Comparison of ENCODE assay signal across 11 cellular contexts in the genomic region with DNA sequence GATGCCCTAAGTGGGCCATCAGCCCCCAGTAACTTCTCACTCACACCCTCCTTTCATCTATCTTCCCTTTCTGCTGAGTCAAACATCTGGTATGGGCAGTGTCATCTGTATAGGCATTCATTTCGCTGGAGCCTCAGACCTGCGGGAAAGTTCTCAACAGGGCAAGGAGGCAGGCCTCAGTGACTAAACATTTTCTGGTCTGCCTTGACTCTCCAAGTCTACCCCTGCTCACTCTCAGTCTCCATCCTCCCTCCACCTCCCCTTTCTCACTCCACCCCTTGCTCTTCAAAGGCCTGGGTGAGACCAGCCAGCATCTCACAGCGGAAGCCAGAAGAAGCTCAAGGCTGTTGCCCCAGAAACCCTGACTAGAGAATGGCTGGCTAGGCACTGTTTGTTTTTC.
DNase-seq lines count a peak whose midpoint lies in the region; ATAC-seq, FAIRE-seq and TF ChIP-seq lines count a peak whose summit lies in the region.
"Had no signal": no experiment of that assay in that cellular context is flagged by ENCODE, and none has a peak within 500 bp of the region (broad histone marks: within the 10 kb centered on the region; RNA-seq: fewer than 3 reads in every experiment).

No MANE protein-coding gene starts in this region.

- no peak overlapping the region for H3K27ac Mint-ChIP-seq in naive thymus-derived CD4-positive, alpha-beta T cell
- H3K27ac Mint-ChIP-seq: CD4-positive, CD25-positive, alpha-beta regulatory T cell had no signal

- TF ChIP-seq POLR2A in A549 (IDR thresholded peaks at IDR 0.05; ENCODE audit: low read length): no peak
- no peak for TF ChIP-seq POLR2A in HCT116 (IDR thresholded peaks at IDR 0.05; ENCODE audit: borderline replicate concordance, extremely low read depth, insufficient read depth, insufficient read length)
- TF ChIP-seq POLR2A in K562 (conservative IDR thresholded peaks at IDR 0.05): no peak

- H4K5ac ChIP-seq in mesendoderm (ENCODE audit: low read length): no peak overlapping the region

- H2AK5ac ChIP-seq in mesendoderm (ENCODE audit: low read length): no peak overlapping the region

- peaks cover 13 to 29% (median 25%) of the 10 kb centered on the region in 7 donors for H3K4me1 Mint-ChIP-seq in naive thymus-derived CD4-positive, alpha-beta T cell

- H2BK5ac ChIP-seq in mesendoderm (ENCODE audit: low read length): no peak overlapping the region

- no peak overlapping the region for H2BK15ac ChIP-seq in mesendoderm (replicated peaks; ENCODE audit: low read depth)

- no peaks in the 10 kb centered on the region for H3K9me3 ChIP-seq in A549
- H3K9me3 ChIP-seq in HCT116 (ENCODE audit: control insufficient read depth in 1 of 2, insufficient read depth in 1 of 2, low read depth in 1 of 2, low read length in 2 of 2): no peaks in the 10 kb centered on the region
- no peaks in the 10 kb centered on the region for H3K9me3 ChIP-seq in K562 (replicated peaks; ENCODE audit: control insufficient read depth, insufficient read depth, low read depth, low read length)
- no peaks in the 10 kb centered on the region for H3K9me3 ChIP-seq in naive thymus-derived CD4-positive, alpha-beta T cell (ENCODE audit: control insufficient read depth in 2 of 3, low read length in 3 of 3)

- no peaks in the 10 kb centered on the region for H3K9me2 ChIP-seq in HCT116 (ENCODE audit: insufficient read depth)

- H2AFZ ChIP-seq in HCT116 (ENCODE audit: low read depth, low read length, poor library complexity, severe bottlenecking) (no peak overlapping the region), K562 (ENCODE audit: low read depth, low read length) (no peak overlapping the region)

- no peaks in the 10 kb centered on the region for H3K79me1 ChIP-seq in mesendoderm (ENCODE audit: low read length)

- peaks cover 28 to 61% (median 51%) of the 10 kb centered on the region in 5 donors for H3K27me3 Mint-ChIP-seq in naive thymus-derived CD4-positive, alpha-beta T cell

- in situ Hi-C loops in K562 (cut with MboI): loop anchor here (25.0 kb wide), 1 partner anchor 488 kb away; no protein-coding TSS in a partner anchor

- H3K18ac ChIP-seq in mesendoderm (ENCODE audit: low read length): peak overlapping the region; percentile 87

- H3K4me3 Mint-ChIP-seq in naive thymus-derived CD4-positive, alpha-beta T cell: peak overlapping the region in 3 of 10 donors; percentile 37 to 77 (median 70)
- H3K4me3 Mint-ChIP-seq: CD4-positive, CD25-positive, alpha-beta regulatory T cell had no signal

- no peak overlapping the region for H3K4me3 ChIP-seq in A549
- no peak overlapping the region for H3K4me3 ChIP-seq in HCT116 (replicated peaks in 1 of 2; ENCODE audit: low read depth in 1 of 2, low read length in 2 of 2)
- H3K4me3 ChIP-seq in K562: no peak overlapping the region
- H3K4me3 ChIP-seq in mesendoderm (ENCODE audit: low read length): no peak overlapping the region
- no peak overlapping the region for H3K4me3 ChIP-seq in naive thymus-derived CD4-positive, alpha-beta T cell (ENCODE audit: low read length)

- FAIRE-seq in A549 (lab: Jason Lieb, UNC): no peak
- FAIRE-seq in K562 (lab: Jason Lieb, UNC): no peak
- FAIRE-seq: small intestine had no signal

- no peaks in the 10 kb centered on the region for H3K9me3 Mint-ChIP-seq in naive thymus-derived CD4-positive, alpha-beta T cell

- H3K27me3 ChIP-seq in HCT116 (ENCODE audit: insufficient read depth, low read length) (no peaks in the 10 kb centered on the region), K562 (ENCODE audit: control insufficient read depth in 2 of 2, insufficient read depth in 2 of 2, low read length in 2 of 2) (no peaks in the 10 kb centered on the region), mesendoderm (ENCODE audit: insufficient read depth, low read length, poor library complexity) (no peaks in the 10 kb centered on the region)
- H3K27me3 ChIP-seq in naive thymus-derived CD4-positive, alpha-beta T cell (ENCODE audit: control insufficient read depth in 2 of 2, insufficient read depth in 2 of 2, low read length in 2 of 2): peaks cover 0 to 3% of the 10 kb centered on the region in 2 donors

- peak overlapping the region; percentile 65 for H3K4me2 ChIP-seq in A549
- 0 out of 2 replicates have a peak overlapping the region, but pooled peaks have one; percentile 3 for H3K4me2 ChIP-seq in HCT116 (ENCODE audit: low read length)
- H3K4me2 ChIP-seq in K562 (ENCODE audit: insufficient read depth, low read length): no peak overlapping the region
- H3K4me2 ChIP-seq in mesendoderm (ENCODE audit: low read length): no peak overlapping the region

- H2BK120ac ChIP-seq in mesendoderm (ENCODE audit: low read depth, low read length): no peak overlapping the region

- no peak for TF ChIP-seq CTCF in A549 (IDR thresholded peaks at IDR 0.05)
- TF ChIP-seq CTCF in HCT116 (IDR thresholded peaks at IDR 0.05 in 2 of 3, conservative IDR thresholded peaks at IDR 0.05 in 1 of 3; ENCODE audit: borderline replicate concordance in 1 of 3, insufficient read depth in 1 of 3, low read depth in 2 of 3, low read length in 2 of 3): no peak
- no peak for TF ChIP-seq CTCF in K562 (IDR thresholded peaks at IDR 0.05 in 2 of 3, conservative IDR thresholded peaks at IDR 0.05 in 1 of 3; ENCODE audit: insufficient read depth in 2 of 3, low read depth in 1 of 3, low read length in 3 of 3)

- RAD21 ChIA-PET in HCT116 (lab: Charles Lee; ENCODE audit: low non-redundant PET in 1 of 2, low total read pairs in 2 of 2, uncharacterized antibody in 2 of 2, unreplicated experiment in 2 of 2): no interaction called here

- peak in 1 of 2 experiments; percentile 58; a peak in 3 of 6 replicates for ATAC-seq in A549
- peak; percentile 67; the same call in 1 of the 2 replicates for ATAC-seq in HCT116
- no peak for ATAC-seq in K562
- ATAC-seq in naive thymus-derived CD4-positive, alpha-beta T cell: no peak

- peaks cover 0 to 1% (median 0%) of the 10 kb centered on the region in 5 donors for H3K36me3 Mint-ChIP-seq in naive thymus-derived CD4-positive, alpha-beta T cell
- H3K36me3 Mint-ChIP-seq: CD4-positive, CD25-positive, alpha-beta regulatory T cell had no signal

- H3K9me1 ChIP-seq in K562 (ENCODE audit: control insufficient read depth, insufficient read depth, low read length): no peaks in the 10 kb centered on the region

- intact Hi-C loops in HCT116 (cut with micrococcal nuclease) (loop anchor here (10.0 kb wide), 1 partner anchor 305 kb away; no protein-coding TSS in a partner anchor), K562 (cut with micrococcal nuclease) (loop anchor here (2.0 to 10.0 kb wide), 4 partner anchors 33 to 495 kb away; no protein-coding TSS in a partner anchor)
- intact Hi-C loops in naive thymus-derived CD4-positive, alpha-beta T cell (cut with micrococcal nuclease): loop anchor here (5.0 kb wide), 3 partner anchors 37 to 493 kb away; partner anchors contain the start of gene PRIM2 (in 1 of the 2)

- POLR2A ChIA-PET in A549 (lab: Yijun Ruan, JAX) (no interaction called here), HCT116 (lab: Charles Lee) (no interaction called here), K562 (lab: Yijun Ruan, JAX) (no interaction called here)
- POLR2A ChIA-PET in naive thymus-derived CD4-positive, alpha-beta T cell (lab: Charles Lee): interaction anchor here (0.5 kb wide), 1 partner anchor 18 kb away, joined by 5 read pairs; no protein-coding TSS in a partner anchor

- TF ChIP-seq RAD21 in A549 (conservative IDR thresholded peaks at IDR 0.05 in 1 of 2, IDR thresholded peaks at IDR 0.05 in 1 of 2): no peak
- TF ChIP-seq RAD21 in HCT116 (IDR thresholded peaks at IDR 0.05; ENCODE audit: low read depth): no peak
- no peak for TF ChIP-seq RAD21 in K562 (CRISPR knock-in tag; conservative IDR thresholded peaks at IDR 0.05 in 1 of 2, IDR thresholded peaks at IDR 0.05 in 1 of 2)

- H3K9ac ChIP-seq in HCT116 (ENCODE audit: low read length) (no peak overlapping the region), K562 (ENCODE audit: insufficient read depth in 1 of 2, low read depth in 2 of 2, low read length in 2 of 2) (no peak overlapping the region), mesendoderm (ENCODE audit: low read length) (no peak overlapping the region)

- H3K27ac ChIP-seq in A549 (peak overlapping the region; percentile 43 to 74; a peak in 5 of 6 replicates), HCT116 (ENCODE audit: low read depth, low read length) (peak overlapping the region; percentile 17; the same call in 1 of the 2 replicates), K562 (ENCODE audit: extremely low read depth, low read depth, low read length) (no peak overlapping the region), mesendoderm (ENCODE audit: low read depth, low read length) (peak overlapping the region; percentile 60)
- H3K27ac ChIP-seq in naive thymus-derived CD4-positive, alpha-beta T cell (ENCODE audit: low read depth, low read length): no peak overlapping the region

- DNase-seq in A549 (ENCODE audit: low read depth in 1 of 2, low spot score in 1 of 2): no peak
- no peak for DNase-seq in HCT116 (ENCODE audit: low read depth, low spot score)
- no peak for DNase-seq in K562 (ENCODE audit: extremely low read depth in 1 of 4, low spot score in 3 of 4)
- peak; percentile 93 for DNase-seq in mesendoderm
- DNase-seq in naive thymus-derived CD4-positive, alpha-beta T cell: no peak
- no peak for DNase-seq in NCI-H774 (lab: John Stamatoyannopoulos, UW)
- no peak for DNase-seq in DMS114 treated with DMSO at 0.1 percent for 48 hours (lab: John Stamatoyannopoulos, UW; ENCODE audit: unreplicated experiment)
- no peak for DNase-seq in stimulated activated CD4-positive, alpha-beta T cell treated with anti-CD3 and anti-CD28 coated beads, Interleukin-1b, Interleukin-23, amount 100 ng/mL, for 48 hours
- DNase-seq: activated CD8-positive, alpha-beta memory T cell treated with anti-CD3 and anti-CD28 coated beads for 24 hours; CD4-positive, CD25-positive, alpha-beta regulatory T cell; small intestine had no signal

- no peak overlapping the region for H3K23ac ChIP-seq in mesendoderm (ENCODE audit: low read length)

- 35% methylated on average over 3 of the region's 3 CpGs for WGBS in A549 (ENCODE audit: missing lambda C conversion rate)
- WGBS in K562 (ENCODE audit: insufficient coverage, low coverage, missing lambda C conversion rate): 31% methylated on average over 3 of the region's 3 CpGs
- WGBS in mesendoderm (ENCODE audit: extremely low coverage, insufficient coverage, low lambda C conversion rate): no CpG with 5 or more reads among the region's 3 CpGs

- TF ChIP-seq EP300 in A549 (IDR thresholded peaks at IDR 0.05) (no peak), K562 (IDR thresholded peaks at IDR 0.05; ENCODE audit: low read length) (no peak)

- H3K4me1 ChIP-seq in A549 (peaks cover 40% of the 10 kb centered on the region), HCT116 (ENCODE audit: control insufficient read depth in 1 of 2, insufficient read depth in 2 of 2, low read length in 2 of 2) (peaks cover 48 to 51% of the 10 kb centered on the region in 2 experiments), K562 (replicated peaks in 1 of 2; ENCODE audit: control insufficient read depth in 2 of 2, insufficient read depth in 2 of 2, low read length in 2 of 2) (no peaks in the 10 kb centered on the region; a peak in 1 of 5 replicates), mesendoderm (ENCODE audit: control insufficient read depth, low read depth, low read length) (peaks cover 13% of the 10 kb centered on the region)
- no peaks in the 10 kb centered on the region for H3K4me1 ChIP-seq in naive thymus-derived CD4-positive, alpha-beta T cell (ENCODE audit: control insufficient read depth in 2 of 2, insufficient read depth in 2 of 2, low read length in 2 of 2)

- CTCF ChIA-PET in A549 (lab: Yijun Ruan, JAX) (interaction anchor here (0.7 to 7.8 kb wide), 7 partner anchors 14 to 223 kb away, joined by 3 to 67 read pairs (median 6); partner anchors contain the start of gene DST), HCT116 (lab: Charles Lee) (interaction anchor here (2.7 kb wide), 1 partner anchor 11 kb away, joined by 18 read pairs; no protein-coding TSS in a partner anchor), K562 (lab: Yijun Ruan, JAX; ENCODE audit: low intra/inter-chr PET ratio) (interaction anchor here (2.3 kb wide), 1 partner anchor 212 kb away, joined by 11 read pairs; no protein-coding TSS in a partner anchor)
- CTCF ChIA-PET in naive thymus-derived CD4-positive, alpha-beta T cell (lab: Charles Lee): no interaction called here

- peaks cover 0 to 8% of the 10 kb centered on the region in 2 experiments; a peak in 1 of 4 replicates for H3K36me3 ChIP-seq in HCT116 (ENCODE audit: control insufficient read depth in 1 of 2, insufficient read depth in 2 of 2, low read length in 2 of 2)
- H3K36me3 ChIP-seq in K562 (ENCODE audit: control insufficient read depth, insufficient read depth, low read length): no peaks in the 10 kb centered on the region
- H3K36me3 ChIP-seq in mesendoderm (ENCODE audit: control insufficient read depth, insufficient read depth, low read length): no peaks in the 10 kb centered on the region
- H3K36me3 ChIP-seq in naive thymus-derived CD4-positive, alpha-beta T cell (ENCODE audit: control insufficient read depth in 2 of 3, insufficient read depth in 3 of 3, low read length in 3 of 3): no peaks in the 10 kb centered on the region

- BruUV-seq in HCT116 (replicated peaks; lab: Mats Ljungman, UMichigan) (no TSS peak), K562 (replicated peaks; lab: Mats Ljungman, UMichigan) (no TSS peak)

- H4K8ac ChIP-seq in mesendoderm (ENCODE audit: low read depth, low read length): no peak overlapping the region

- no peak overlapping the region for H3K4ac ChIP-seq in mesendoderm (ENCODE audit: low read depth, low read length)

- peaks cover 33% of the 10 kb centered on the region for H3K79me2 ChIP-seq in HCT116 (ENCODE audit: insufficient read depth, low read length)
- H3K79me2 ChIP-seq in K562 (ENCODE audit: control insufficient read depth, insufficient read depth, low read length): no peaks in the 10 kb centered on the region
- peaks cover 11% of the 10 kb centered on the region for H3K79me2 ChIP-seq in mesendoderm (ENCODE audit: control insufficient read depth, insufficient read depth, low read length)

- H3K56ac ChIP-seq in mesendoderm (ENCODE audit: low read length): peak overlapping the region; percentile 44

- H4K20me1 ChIP-seq in HCT116 (ENCODE audit: insufficient read depth) (no peaks in the 10 kb centered on the region), K562 (replicated peaks; ENCODE audit: control insufficient read depth, insufficient read depth, low read length) (0 out of 2 replicates have a peak, but pooled peaks cover 4% of the 10 kb centered on the region)

Comparison
In these comparisons a context has a peak if more than half of its experiments do, and no peak if none do; other contexts are left out.
1. H3K27ac ChIP-seq: peak in A549 (2 of 2), HCT116 (single experiment) and mesendoderm (single experiment); none in K562 (single experiment) and naive thymus-derived CD4-positive, alpha-beta T cell (single experiment).
2. H3K4me2 ChIP-seq: peak in A549 (single experiment) and HCT116 (single experiment); none in K562 (single experiment) and mesendoderm (single experiment).
3. Of the 35 proteins assayed by ChIP-seq in both K562 and A549: peak only in K562: none; only in A549: MAFK; in both: none; in neither: 34.